In the genomic region with DNA sequence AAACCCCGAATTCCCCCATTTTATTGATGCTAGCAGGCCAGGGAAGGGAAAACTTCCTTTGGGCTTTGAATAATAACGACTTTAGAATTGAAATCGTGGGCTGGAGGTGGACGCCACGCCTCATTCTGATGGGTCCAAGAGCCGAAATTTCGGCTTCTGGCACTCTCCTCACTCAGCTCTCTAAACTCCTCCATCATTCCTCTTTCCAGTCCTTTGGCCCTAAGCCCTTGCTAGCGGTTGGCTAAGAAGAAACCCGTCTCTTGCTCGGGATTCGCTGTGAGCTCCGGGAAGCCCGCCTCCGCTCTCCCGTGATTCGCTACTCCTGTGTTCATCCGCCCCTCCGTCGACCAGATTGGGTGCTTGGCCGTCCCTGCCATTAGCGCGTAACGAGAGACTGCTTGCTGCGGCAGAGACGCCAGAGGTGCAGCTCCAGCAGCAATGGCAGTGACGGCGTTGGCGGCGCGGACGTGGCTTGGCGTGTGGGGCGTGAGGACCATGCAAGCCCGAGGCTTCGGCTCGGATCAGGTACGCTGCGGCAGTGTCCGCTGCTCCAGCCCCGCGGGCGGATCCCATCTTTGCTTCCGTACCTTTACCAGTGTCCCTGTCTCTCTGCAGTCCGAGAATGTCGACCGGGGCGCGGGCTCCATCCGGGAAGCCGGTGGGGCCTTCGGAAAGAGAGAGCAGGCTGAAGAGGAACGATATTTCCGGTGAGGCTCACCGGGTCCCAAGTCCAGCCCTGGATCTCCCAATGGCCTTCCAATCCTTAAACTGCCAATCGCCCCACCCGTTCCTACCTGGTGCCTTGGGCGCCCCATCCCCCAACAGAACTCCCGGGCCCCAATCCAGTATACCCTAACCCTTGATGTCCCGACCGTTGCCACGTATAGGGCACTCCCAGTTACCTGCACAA, we compare ENCODE assay signal across 8 cellular contexts. TPM values are rescaled to one million over a fixed set of nuclear protein-coding genes. Genes with fewer than 3 reads are reported as not detected.
DNase-seq lines count a peak whose midpoint lies in the region; ATAC-seq and TF ChIP-seq lines count a peak whose summit lies in the region.

Gene ATP5IF1 (plus strand): TSS at position 379 of the 910 bp plus-strand sequence. CDS start 60 bp downstream, at position 439.

- H3K56ac ChIP-seq in IMR-90 (ENCODE audit: extremely low read depth, insufficient read depth, low read length): peak within 1 kb of the TSS; percentile 68

- peaks cover 16% of the 10 kb centered on the region; the same call in 1 of the 2 replicates for H3K9me1 ChIP-seq in IMR-90 (ENCODE audit: insufficient read depth, low read length)

- peak within 1 kb of the TSS; percentile 99 for H4K8ac ChIP-seq in IMR-90 (ENCODE audit: low read depth in 2 of 2, low read length in 2 of 2)

- peak within 1 kb of the TSS; percentile 79; the same call in 1 of the 2 replicates for H2BK120ac ChIP-seq in IMR-90 (ENCODE audit: low read depth, low read length)

- POLR2A ChIA-PET in IMR-90 (lab: Charles Lee; ENCODE audit: unreplicated experiment): interaction anchor here (1.2 to 1.3 kb wide), 2 partner anchors 11 to 345 kb away, joined by 4 to 6 read pairs; no protein-coding TSS in a partner anchor
- POLR2A ChIA-PET in OCI-LY7 (lab: Charles Lee): interaction anchor here (0.6 to 5.1 kb wide), 11 partner anchors 11 to 1495 kb away, joined by 3 to 71 read pairs (median 3); no protein-coding TSS in a partner anchor

- TF ChIP-seq POLR2A in IMR-90 (IDR thresholded peaks at IDR 0.05; ENCODE audit: low read depth, low read length): peak; percentile 89

- peak within 1 kb of the TSS; percentile 97 for H3K4me2 ChIP-seq in IMR-90 (ENCODE audit: low read depth, low read length)
- H3K4me2 ChIP-seq in OCI-LY7 (ENCODE audit: low read length): peak within 1 kb of the TSS; percentile 94

- in situ Hi-C loops in IMR-90 (cut with MboI; ENCODE audit: low sequenced_read_pairs): no loop called here

- WGBS in IMR-90 (ENCODE audit: extremely low coverage in 2 of 2, insufficient read length in 1 of 2), 2 experiments: 0% methylated on average over 42 of the region's 61 CpGs; no CpG with 5 or more reads in 1 of the 2 experiments

- BruUV-seq in IMR-90 (replicated peaks; lab: Mats Ljungman, UMichigan) (no TSS peak), OCI-LY7 (replicated peaks; lab: Mats Ljungman, UMichigan) (no TSS peak)

- no peak for TF ChIP-seq RAD21 in IMR-90 (IDR thresholded peaks at IDR 0.05; ENCODE audit: low read length)

- DNase-seq in DMS114 treated with DMSO at 0.1 percent for 48 hours (lab: John Stamatoyannopoulos, UW; ENCODE audit: unreplicated experiment) (peak; percentile 97), IMR-90 (peak; percentile 97), OCI-LY7 (ENCODE audit: low spot score) (peak; percentile 98), activated T-cell treated with anti-CD3 and anti-CD28 coated beads for 1 hour (ENCODE audit: low read depth) (peak; percentile 88), epithelial cell of esophagus (ENCODE audit: low read depth) (peak; percentile 99)
- peak; percentile 75 to 90 for DNase-seq in stimulated activated CD8-positive, alpha-beta memory T cell treated with anti-CD3 and anti-CD28 coated beads, Interleukin-4, amount 100 ng/mL, for 1 hour (ENCODE audit: low read depth in 2 of 2, low spot score in 1 of 2)

- H2BK20ac ChIP-seq in IMR-90 (ENCODE audit: low read depth, low read length): 0 out of 2 replicates have a peak within 1 kb of the TSS, but pooled peaks have one; percentile 50

- dilution Hi-C loops in IMR-90 (cut with HindIII; ENCODE audit: low sequenced_read_pairs, unreplicated experiment): no loop called here

- H3K79me1 ChIP-seq in IMR-90 (ENCODE audit: low read depth in 1 of 2, low read length in 2 of 2): peaks cover 24 to 37% of the 10 kb centered on the region in 2 experiments

- H3K27me3 ChIP-seq in IMR-90 (ENCODE audit: control insufficient read depth, insufficient read depth, low read length) (no peaks in the 10 kb centered on the region), mononuclear cell (ENCODE audit: insufficient read depth, low read length) (no peaks in the 10 kb centered on the region)

- peak within 1 kb of the TSS; percentile 39; the same call in 1 of the 3 replicates for H2BK15ac ChIP-seq in IMR-90 (ENCODE audit: low read depth, low read length)

- H3K9me3 ChIP-seq in IMR-90 (ENCODE audit: control insufficient read depth, insufficient read depth, low read length) (no peaks in the 10 kb centered on the region), OCI-LY7 (ENCODE audit: low read length) (no peaks in the 10 kb centered on the region), mononuclear cell (ENCODE audit: low read depth, low read length) (no peaks in the 10 kb centered on the region)

- H3K4me3 ChIP-seq in IMR-90 (ENCODE audit: insufficient read depth, low read depth, low read length) (peak within 1 kb of the TSS; percentile 78), OCI-LY7 (ENCODE audit: low read depth, low read length, poor library complexity, severe bottlenecking) (peak within 1 kb of the TSS; percentile 84), epithelial cell of esophagus (ENCODE audit: low read length) (peak within 1 kb of the TSS; percentile 94), mononuclear cell (ENCODE audit: low read length) (peak within 1 kb of the TSS; percentile 99)

- peak within 1 kb of the TSS; percentile 91 for H4K5ac ChIP-seq in IMR-90 (ENCODE audit: low read depth, low read length)

- peak within 1 kb of the TSS; percentile 82 for H2BK5ac ChIP-seq in IMR-90 (ENCODE audit: low read depth, low read length, poor library complexity, severe bottlenecking)

- H3K4ac ChIP-seq in IMR-90 (ENCODE audit: low read depth, low read length): peak within 1 kb of the TSS; percentile 96

- H2AFZ ChIP-seq in IMR-90 (replicated peaks; ENCODE audit: low read length, poor library complexity) (peak within 1 kb of the TSS; percentile 97), OCI-LY7 (ENCODE audit: low read length) (peak within 1 kb of the TSS; percentile 70; the same call in 1 of the 2 replicates)

- peaks cover 55% of the 10 kb centered on the region for H3K79me2 ChIP-seq in OCI-LY7 (ENCODE audit: insufficient read depth, low read depth, low read length)

- peak within 1 kb of the TSS; percentile 87 for H3K9ac ChIP-seq in IMR-90 (ENCODE audit: low read depth, low read length)

- H2AK9ac ChIP-seq in IMR-90 (replicated peaks; ENCODE audit: low read depth, low read length, poor library complexity): peak within 1 kb of the TSS; percentile 96

- H3K9me2 ChIP-seq in OCI-LY7 (ENCODE audit: insufficient read depth, low read length): no peaks in the 10 kb centered on the region

- peaks cover 2% of the 10 kb centered on the region for H3K4me1 ChIP-seq in IMR-90 (ENCODE audit: control insufficient read depth, insufficient read depth, low read length)
- H3K4me1 ChIP-seq in OCI-LY7 (ENCODE audit: insufficient read depth, low read length, poor library complexity, severe bottlenecking): peaks cover 50% of the 10 kb centered on the region
- H3K4me1 ChIP-seq in mononuclear cell (ENCODE audit: insufficient read depth, low read length): peaks cover 43% of the 10 kb centered on the region

- H3K36me3 ChIP-seq in IMR-90 (ENCODE audit: control insufficient read depth, insufficient read depth, low read length) (peaks cover 3% of the 10 kb centered on the region), OCI-LY7 (ENCODE audit: insufficient read depth, low read length) (peaks cover 39% of the 10 kb centered on the region)

- ATAC-seq in GM21529 (IDR thresholded peaks at IDR 0.05; ENCODE audit: unreplicated experiment) (peak; percentile 87), IMR-90 (ENCODE audit: low read depth) (peak; percentile 95)

- CTCF ChIA-PET in IMR-90 (lab: Yijun Ruan, JAX): interaction anchor here (0.6 to 1.0 kb wide), 2 partner anchors 27 to 34 kb away, joined by 4 to 5 read pairs; no protein-coding TSS in a partner anchor
- CTCF ChIA-PET in OCI-LY7 (lab: Charles Lee; ENCODE audit: unreplicated experiment): interaction anchor here (1.0 kb wide), 1 partner anchor 9 kb away, joined by 3 read pairs; no protein-coding TSS in a partner anchor

- intact Hi-C loops in IMR-90 (cut with micrococcal nuclease): no loop called here
- intact Hi-C loops in OCI-LY7 (cut with micrococcal nuclease; ENCODE audit: unreplicated experiment): no loop called here

- no peak for TF ChIP-seq CTCF in IMR-90 (conservative IDR thresholded peaks at IDR 0.05; ENCODE audit: low read depth, low read length)
- no peak for TF ChIP-seq CTCF in OCI-LY7 (conservative IDR thresholded peaks at IDR 0.05; ENCODE audit: low read length)
- no peak for TF ChIP-seq CTCF in epithelial cell of esophagus (IDR thresholded peaks at IDR 0.05; ENCODE audit: insufficient read depth, low read depth, low read length, missing control alignments)

- peak within 1 kb of the TSS; percentile 92 for H3K23ac ChIP-seq in IMR-90 (ENCODE audit: low read depth, low read length)

- peak within 1 kb of the TSS; percentile 88 for H3K14ac ChIP-seq in IMR-90 (replicated peaks; ENCODE audit: low read depth, low read length)

- H2AK5ac ChIP-seq in IMR-90 (ENCODE audit: low read depth, low read length): peak within 1 kb of the TSS; percentile 59

- H3K27ac ChIP-seq in IMR-90 (ENCODE audit: insufficient read depth, low read length) (peak within 1 kb of the TSS; percentile 68), OCI-LY7 (ENCODE audit: low read depth, low read length, poor library complexity, severe bottlenecking) (peak within 1 kb of the TSS; percentile 56)

- peak within 1 kb of the TSS; percentile 28 for H3K18ac ChIP-seq in IMR-90 (ENCODE audit: low read depth, low read length)

- peak within 1 kb of the TSS; percentile 84 for H4K91ac ChIP-seq in IMR-90 (ENCODE audit: insufficient read depth, low read depth, low read length)

- peaks cover 7% of the 10 kb centered on the region; the same call in 1 of the 2 replicates for H4K20me1 ChIP-seq in IMR-90 (ENCODE audit: insufficient read depth, low read length)
- H4K20me1 ChIP-seq in OCI-LY7 (ENCODE audit: insufficient read depth, low read length): peaks cover 5% of the 10 kb centered on the region

TF ChIP-seq in IMR-90, 13 proteins besides CTCF, POLR2A, EP300 and RAD21 (continues in another document):
- TF ChIP-seq RFX5 (IDR thresholded peaks at IDR 0.05; ENCODE audit: low read depth, low read length): no peak
- TF ChIP-seq SMC3 (IDR thresholded peaks at IDR 0.05; ENCODE audit: low read depth, low read length): no peak
- TF ChIP-seq MAFK (IDR thresholded peaks at IDR 0.05; ENCODE audit: low read depth, low read length): no peak
- TF ChIP-seq MAZ (IDR thresholded peaks at IDR 0.05; ENCODE audit: borderline replicate concordance, low read depth, low read length): no peak; the same call in 1 of the 2 replicates
- peak; percentile 61; the same call in 1 of the 2 replicates for TF ChIP-seq MXI1 (IDR thresholded peaks at IDR 0.05; ENCODE audit: borderline replicate concordance, low read depth, low read length)
- no peak for TF ChIP-seq CHD1 (IDR thresholded peaks at IDR 0.05; ENCODE audit: low read depth, low read length)
- TF ChIP-seq NFE2L2 (IDR thresholded peaks at IDR 0.05; ENCODE audit: low read depth, low read length): no peak

RNA-seq across cellular contexts. Expression of gene ATP5IF1, which starts in this region (rescaled TPM):
- total RNA-seq in IMR-90 (2012; rRNA removed) (33.7 and 120 TPM in 2 replicates), OCI-LY7 (2022) (321 and 330 TPM in 2 replicates), mononuclear cell (48.2 TPM)
- 105 and 143 TPM in 2 replicates for polyA plus RNA-seq in IMR-90 (2012; rRNA removed)
- 291 and 630 TPM in 2 replicates for polyA plus RNA-seq in IMR-90 (2012; cell fraction: cytosol; rRNA removed)
- polyA plus RNA-seq in IMR-90 (2012; cell fraction: nucleus; rRNA removed; ENCODE audit: low replicate concordance): 54.6 and 152 TPM in 2 replicates
- total RNA-seq in OCI-LY7 (2014; rRNA removed; shearing (Covaris generic)): 410 and 604 TPM in 2 replicates

Comparison
In these comparisons a context has a peak if more than half of its experiments do, and no peak if none do; other contexts are left out.
1. Peak in every context shown above with its lines: DNase-seq, ATAC-seq, H3K4me3 ChIP-seq and H3K27ac ChIP-seq.